Comparison of ENCODE assay signal across 8 cellular contexts in the genomic region with DNA sequence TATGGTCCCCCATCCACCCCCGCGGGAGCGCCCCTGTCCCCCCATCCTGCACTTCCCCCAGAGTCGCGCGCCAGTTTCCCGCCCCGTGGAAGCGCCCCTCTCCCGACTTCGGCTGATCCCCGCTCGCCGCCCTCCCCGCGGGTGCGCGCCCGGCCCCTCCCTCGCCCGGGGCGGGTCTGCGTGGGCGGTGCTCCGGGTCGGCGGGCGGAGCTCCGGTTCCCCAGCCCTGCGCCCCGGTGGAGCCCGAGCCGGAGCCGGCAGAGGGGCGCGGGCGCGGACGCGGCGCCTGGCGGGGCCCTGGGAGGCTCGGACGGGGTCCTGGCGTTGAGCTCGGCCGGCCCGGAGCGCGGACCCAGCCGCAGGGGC. TPM values are rescaled to one million over a fixed set of nuclear protein-coding genes. Genes with fewer than 3 reads are reported as not detected.
A peak's percentile ranks its signal among the peaks of the same experiment; 100 is the strongest.
DNase-seq lines count a peak whose midpoint lies in the region; ATAC-seq and TF ChIP-seq lines count a peak whose summit lies in the region.

A gene (plus strand): TSS at position 223 of the 366 bp plus-strand sequence. CDS start 148 bp downstream, outside the sequence.

- intact Hi-C loops in ovary (cut with DNase I): loop anchor here in 1 of 4 donors (5.0 kb wide), 1 partner anchor 597 kb away; no protein-coding TSS in a partner anchor
- intact Hi-C loops in aorta (cut with DNase I): no loop called here

- H3K4me1 ChIP-seq in ovary (ENCODE audit: insufficient read depth) (peaks cover 4% of the 10 kb centered on the region), aorta (ENCODE audit: control insufficient read depth in 1 of 2, insufficient read depth in 2 of 2, low read length in 2 of 2) (peaks cover 0 to 4% of the 10 kb centered on the region in 2 donors)

- TF ChIP-seq POLR2A in ovary (IDR thresholded peaks at IDR 0.05): no peak

- H3K27ac ChIP-seq in ovary: no peak within 1 kb of the TSS
- H3K27ac ChIP-seq in aorta (ENCODE audit: low read depth in 1 of 2, low read length in 2 of 2): no peak within 1 kb of the TSS

- CTCF ChIA-PET in BJ (lab: Yijun Ruan, JAX): interaction anchor here (0.6 kb wide), 1 partner anchor 596 kb away, joined by 3 read pairs; no protein-coding TSS in a partner anchor

- ATAC-seq in HG03354 (IDR thresholded peaks at IDR 0.05; ENCODE audit: poor library complexity, severe bottlenecking, unreplicated experiment) (peak; percentile 41), esophagus mucosa (peak; percentile 65), aorta (ENCODE audit: low FRiP score) (peak; percentile 59)

- no peak for TF ChIP-seq EP300 in ovary (IDR thresholded peaks at IDR 0.05)

- H3K9me3 ChIP-seq in ovary: no peaks in the 10 kb centered on the region
- no peaks in the 10 kb centered on the region for H3K9me3 ChIP-seq in aorta (ENCODE audit: control insufficient read depth, low read length)

- H3K27me3 ChIP-seq in BJ (ENCODE audit: control insufficient read depth, insufficient read depth, low read length) (0 out of 2 replicates have a peak, but pooled peaks cover 1% of the 10 kb centered on the region), ovary (no peaks in the 10 kb centered on the region), aorta (ENCODE audit: control insufficient read depth in 1 of 2, insufficient read depth in 2 of 2, low read length in 1 of 2) (no peaks in the 10 kb centered on the region)

- no peak for DNase-seq in BJ (ENCODE audit: low read depth)
- peak; percentile 7 for DNase-seq in activated CD8-positive, alpha-beta memory T cell treated with anti-CD3 and anti-CD28 coated beads, Interleukin-2, amount 50 U/mL, for 24 hours (ENCODE audit: extremely low read depth)
- DNase-seq in ovary: peak in 3 of 5 donors; percentile 11 to 54 (median 54)
- DNase-seq in aorta: peak in 1 of 2 donors; percentile 82
- DNase-seq in activated CD4-positive, CD25-positive, alpha-beta regulatory T cell (lab: John Stamatoyannopoulos, UW): no peak
- no peak for DNase-seq in occipital lobe (lab: John Stamatoyannopoulos, UW)

- no peaks in the 10 kb centered on the region for H3K36me3 ChIP-seq in BJ (ENCODE audit: control insufficient read depth, insufficient read depth, low read length)
- no peaks in the 10 kb centered on the region for H3K36me3 ChIP-seq in ovary
- H3K36me3 ChIP-seq in aorta (ENCODE audit: control insufficient read depth in 1 of 2, insufficient read depth in 2 of 2, low read length in 1 of 2): no peaks in the 10 kb centered on the region

- 0% methylated on average over 4 to 51 of the region's 51 CpGs for WGBS in ovary, 3 donors
- 1% methylated on average over 29 to 51 of the region's 51 CpGs for WGBS in aorta, 2 donors

- H3K4me3 ChIP-seq in BJ (ENCODE audit: low read depth, low read length): peak within 1 kb of the TSS; percentile 59
- peak within 1 kb of the TSS; percentile 38 for H3K4me3 ChIP-seq in ovary
- H3K4me3 ChIP-seq in aorta (ENCODE audit: low read length in 2 of 2): peak within 1 kb of the TSS; percentile 37 to 67

- POLR2A ChIA-PET in BJ (lab: Charles Lee): no interaction called here

- TF ChIP-seq CTCF in BJ (IDR thresholded peaks at IDR 0.05; ENCODE audit: insufficient read depth, low read depth, low read length) (no peak), ovary (IDR thresholded peaks at IDR 0.05) (no peak)

RNA-seq across cellular contexts. Expression of the gene that starts here (rescaled TPM):
- polyA plus RNA-seq in BJ (2011; rRNA removed) (0.31 and 0.43 TPM in 2 replicates), ovary (under 1 TPM; 0.17 to 0.97 TPM), aorta (not detected)
- 1.2 and 1.5 TPM in 2 replicates for polyA minus RNA-seq in BJ (2011; rRNA and poly(A)+ RNA removed)
- total RNA-seq in esophagus mucosa (0.60 TPM), ovary (1 to 10 TPM in 4 of 7 donors, under 1 TPM in 2, not detected in 1; 0.73 to 5.7 (median 1.8) TPM), aorta (1 to 10 TPM; 4.5 to 7.0 TPM), occipital lobe (4.1 TPM)

Comparison
In these comparisons a context has a peak if more than half of its experiments do, and no peak if none do; other contexts are left out.
1. Peak in ATAC-seq in esophagus mucosa; RNA of the gene not detected or under 1 TPM.
2. DNase-seq: peak in activated CD8-positive, alpha-beta memory T cell treated with anti-CD3 and anti-CD28 coated beads, Interleukin-2, amount 50 U/mL, for 24 hours (single experiment) and ovary (3 of 5); none in BJ (single experiment), activated CD4-positive, CD25-positive, alpha-beta regulatory T cell (0 of 4) and occipital lobe (single experiment).
3. Peak in every context shown above with its lines, with median percentiles within 50 percentile points of each other: H3K4me3 ChIP-seq and ATAC-seq.